Comparison of ENCODE assay signal across 26 cellular contexts in the genomic region with DNA sequence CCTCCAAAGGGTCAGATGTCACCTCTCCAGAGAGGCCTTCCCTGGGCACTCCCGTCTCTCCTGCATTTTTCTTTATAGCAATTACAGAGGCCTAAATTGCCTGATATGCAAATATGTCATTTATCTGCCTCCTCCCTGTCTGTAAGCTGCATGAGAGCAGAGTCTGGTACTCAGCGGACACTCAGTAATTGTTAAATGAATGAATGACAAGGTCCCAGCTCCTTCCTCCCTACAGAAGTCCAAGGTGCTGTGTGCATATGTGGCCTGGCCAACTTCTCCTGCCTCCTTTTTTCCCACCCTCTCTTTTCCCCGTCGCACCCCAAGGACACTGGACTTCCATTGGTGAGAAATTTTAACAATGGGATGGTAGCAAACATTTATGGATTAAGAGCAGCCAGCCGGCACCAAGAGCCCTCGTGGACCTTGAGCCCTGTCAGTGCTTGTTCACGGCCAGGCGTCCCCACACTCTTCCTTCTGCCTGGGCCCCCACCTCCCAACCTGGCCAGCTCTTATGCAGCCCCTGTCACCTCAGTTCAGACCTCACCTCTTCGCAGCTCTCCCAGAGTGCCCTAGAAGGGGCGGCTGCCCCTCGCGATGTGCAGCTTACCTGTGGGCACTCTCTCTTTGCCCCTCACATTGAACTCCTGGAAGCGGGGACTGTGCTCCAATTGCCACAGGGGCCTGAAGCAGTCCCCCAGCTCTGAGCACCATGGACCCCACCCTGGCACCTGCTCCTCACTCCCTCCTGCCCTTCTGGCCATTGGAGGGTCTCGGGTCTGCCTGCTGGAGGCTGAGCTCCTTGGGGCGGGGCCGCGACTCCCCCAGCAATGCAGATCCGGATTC. TPM values are rescaled to one million over a fixed set of nuclear protein-coding genes. Genes with fewer than 3 reads are reported as not detected.
DNase-seq lines count a peak whose midpoint lies in the region; ATAC-seq and TF ChIP-seq lines count a peak whose summit lies in the region.
"Had no signal": no experiment of that assay in that cellular context is flagged by ENCODE, and none has a peak within 500 bp of the region (broad histone marks: within the 10 kb centered on the region; RNA-seq: fewer than 3 reads in every experiment).

No MANE protein-coding gene starts in this region.

- DNase-seq in activated CD4-positive, alpha-beta T cell treated with anti-CD3 and anti-CD28 coated beads, Interleukin-2, amount 10 ng/mL, durations not matched to agents 7 days and 5 days = no peak
- DNase-seq in activated CD4-positive, alpha-beta T cell treated with anti-CD3 and anti-CD28 coated beads, Interleukin-2, amount 50 U/mL, for 1 hour = no peak
- DNase-seq in left lobe of liver (ENCODE audit: low spot score) = peak; percentile 55
- DNase-seq in progenitor cell of endocrine pancreas (ENCODE audit: low spot score, unreplicated experiment) = no peak
- DNase-seq in NCI-H2081 (lab: John Stamatoyannopoulos, UW) = no peak
- no peak for DNase-seq in cerebellum (ENCODE audit: low spot score)
- DNase-seq: AML-193; CD4-positive, alpha-beta memory T cell; COR-L47; DMS53; GM23248; H9; Karpas-422; NCI-H1092; NCI-H1436; NCI-H187; NCI-H2171 treated with DMSO at 0.1 percent for 48 hours; NCI-H345; NCI-H510A treated with DMSO at 0.1 percent for 48 hours; OCI-M1; Peyer's patch; SHP77 treated with DMSO at 0.1 percent for 48 hours had no signal

- peaks cover 5% of the 10 kb centered on the region for H3K27me3 Mint-ChIP-seq in activated CD4-positive, alpha-beta T cell treated with anti-CD3 and anti-CD28 coated beads, Interleukin-2, amount 10 ng/mL, durations not matched to agents 7 days and 5 days
- H3K27me3 Mint-ChIP-seq in progenitor cell of endocrine pancreas = peaks cover 7% of the 10 kb centered on the region
- H3K27me3 Mint-ChIP-seq: CD4-positive, alpha-beta memory T cell had no signal

- H3K4me3 Mint-ChIP-seq in activated CD4-positive, alpha-beta T cell treated with anti-CD3 and anti-CD28 coated beads, Interleukin-2, amount 10 ng/mL, durations not matched to agents 7 days and 5 days = no peak overlapping the region
- no peak overlapping the region for H3K4me3 Mint-ChIP-seq in progenitor cell of endocrine pancreas (ENCODE audit: low read depth)
- H3K4me3 Mint-ChIP-seq: CD4-positive, alpha-beta memory T cell; H9 had no signal

- peak overlapping the region; percentile 2 for H3K27ac Mint-ChIP-seq in activated CD4-positive, alpha-beta T cell treated with anti-CD3 and anti-CD28 coated beads, Interleukin-2, amount 10 ng/mL, durations not matched to agents 7 days and 5 days
- H3K27ac Mint-ChIP-seq in progenitor cell of endocrine pancreas = peak overlapping the region; percentile 78

- H3K36me3 Mint-ChIP-seq in activated CD4-positive, alpha-beta T cell treated with anti-CD3 and anti-CD28 coated beads, Interleukin-2, amount 10 ng/mL, durations not matched to agents 7 days and 5 days (ENCODE audit: low read depth) = no peaks in the 10 kb centered on the region
- H3K36me3 Mint-ChIP-seq in progenitor cell of endocrine pancreas (ENCODE audit: insufficient read depth) = no peaks in the 10 kb centered on the region
- H3K36me3 Mint-ChIP-seq: CD4-positive, alpha-beta memory T cell had no signal

- CTCF ChIA-PET in activated CD4-positive, alpha-beta T cell treated with anti-CD3 and anti-CD28 coated beads, Interleukin-2, amount 10 ng/mL, durations not matched to agents 7 days and 5 days (lab: Charles Lee) = interaction anchor here (1.2 to 2.0 kb wide), 2 partner anchors 12 to 20 kb away, joined by 3 to 11 read pairs; no protein-coding TSS in a partner anchor

- POLR2A ChIA-PET in activated CD4-positive, alpha-beta T cell treated with anti-CD3 and anti-CD28 coated beads, Interleukin-2, amount 10 ng/mL, durations not matched to agents 7 days and 5 days (lab: Charles Lee) = no interaction called here

- peak; percentile 21 for ATAC-seq in left lobe of liver
- ATAC-seq in GM18861 (IDR thresholded peaks at IDR 0.05; ENCODE audit: unreplicated experiment) = no peak

- no peaks in the 10 kb centered on the region for H3K9me3 Mint-ChIP-seq in activated CD4-positive, alpha-beta T cell treated with anti-CD3 and anti-CD28 coated beads, Interleukin-2, amount 10 ng/mL, durations not matched to agents 7 days and 5 days
- no peaks in the 10 kb centered on the region for H3K9me3 Mint-ChIP-seq in progenitor cell of endocrine pancreas (ENCODE audit: low read depth)
- H3K9me3 Mint-ChIP-seq: CD4-positive, alpha-beta memory T cell had no signal

- H3K4me1 Mint-ChIP-seq in activated CD4-positive, alpha-beta T cell treated with anti-CD3 and anti-CD28 coated beads, Interleukin-2, amount 10 ng/mL, durations not matched to agents 7 days and 5 days = peaks cover 7% of the 10 kb centered on the region
- H3K4me1 Mint-ChIP-seq in progenitor cell of endocrine pancreas (ENCODE audit: low read depth) = peaks cover 32% of the 10 kb centered on the region

- TF ChIP-seq CTCF in progenitor cell of endocrine pancreas (IDR thresholded peaks at IDR 0.05; ENCODE audit: unreplicated experiment) = no peak

RNA-seq across cellular contexts. Expression of a gene that starts 1.5 kb away (rescaled TPM):
- total RNA-seq in activated CD4-positive, alpha-beta T cell treated with anti-CD3 and anti-CD28 coated beads, Interleukin-2, amount 10 ng/mL, durations not matched to agents 7 days and 5 days = under 1 TPM; 0.50 to 0.73 TPM
- total RNA-seq in left lobe of liver (107 TPM), progenitor cell of endocrine pancreas (12.6 and 16.4 TPM in 2 replicates), cerebellum (not detected)
- total RNA-seq: Daoy, G401, GM23248, H9, HT-29 had no signal

RNA-seq across cellular contexts. Expression of a gene that starts 41.7 kb away (rescaled TPM):
- 100 to 1,000 TPM; 100 to 115 TPM for total RNA-seq in activated CD4-positive, alpha-beta T cell treated with anti-CD3 and anti-CD28 coated beads, Interleukin-2, amount 10 ng/mL, durations not matched to agents 7 days and 5 days
- total RNA-seq in left lobe of liver (1.1 TPM), progenitor cell of endocrine pancreas (not detected in 2 replicates), cerebellum (0.18 TPM)
- total RNA-seq: Daoy, G401, GM23248, HT-29 had no signal

RNA-seq across cellular contexts. Expression of a gene that starts 56.5 kb away (rescaled TPM):
- total RNA-seq in activated CD4-positive, alpha-beta T cell treated with anti-CD3 and anti-CD28 coated beads, Interleukin-2, amount 10 ng/mL, durations not matched to agents 7 days and 5 days = 10 to 100 TPM; 25.7 to 29.7 TPM
- 2.0 TPM for total RNA-seq in left lobe of liver
- 37.3 and 38.8 TPM in 2 replicates for total RNA-seq in progenitor cell of endocrine pancreas
- 18.8 TPM for total RNA-seq in cerebellum

Comparison
In these comparisons a context has a peak if more than half of its experiments do, and no peak if none do; other contexts are left out.
1. RNA of a gene that starts 41.7 kb away (total RNA-seq): 100 to 115 TPM in activated CD4-positive, alpha-beta T cell treated with anti-CD3 and anti-CD28 coated beads, Interleukin-2, amount 10 ng/mL, durations not matched to agents 7 days and 5 days; 1.1 TPM in left lobe of liver (single experiment), 0.18 TPM in cerebellum (single experiment) and not detected in progenitor cell of endocrine pancreas; every median in the first group is over 10 times any median in the second.